24 cellular contexts compared by ENCODE assay signal in the genomic region with DNA sequence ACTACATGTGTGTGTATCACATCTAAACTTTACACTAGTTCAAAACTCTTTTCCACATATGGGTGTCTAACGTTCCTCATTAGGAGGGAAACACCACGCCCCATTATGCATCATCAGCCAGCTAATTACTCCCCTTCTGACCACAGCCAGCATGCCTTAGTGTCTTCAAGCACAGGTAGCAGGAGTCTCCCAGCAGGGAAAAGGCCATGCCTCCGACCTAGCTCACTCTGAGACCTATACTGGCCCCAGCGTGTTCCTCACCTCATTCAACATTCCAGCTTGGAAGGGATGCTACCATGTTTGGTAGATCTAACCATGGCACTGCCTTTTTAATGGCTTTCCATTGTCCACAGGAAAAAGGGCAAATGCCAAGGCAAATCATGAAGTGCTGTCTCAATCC.
"Had no signal": no experiment of that assay in that cellular context is flagged by ENCODE, and none has a peak within 500 bp of the region (broad histone marks: within the 10 kb centered on the region; RNA-seq: fewer than 3 reads in every experiment).

No MANE protein-coding gene starts in this region.

- H3K9me3 ChIP-seq: colonic mucosa, gastrocnemius medialis, left lung, prostate gland, right atrium auricular region, suprapubic skin, transverse colon, upper lobe of right lung, vagina had no signal

- H3K27ac ChIP-seq: colonic mucosa, gastrocnemius medialis, left lung, prostate gland, right atrium auricular region, suprapubic skin, transverse colon, upper lobe of right lung, vagina had no signal

- H3K27me3 Mint-ChIP-seq: dendritic cell treated with granulocyte-macrophage colony-stimulating factor and Interleukin-4, amounts not matched to agents 40 ng/mL and 50 ng/mL, for 4 days; stimulated activated naive CD8-positive, alpha-beta T cell treated with anti-CD3 and anti-CD28 coated beads, Interleukin-15, amount 100 ng/mL, for 72 hours had no signal

- H3K9me3 Mint-ChIP-seq: dendritic cell treated with granulocyte-macrophage colony-stimulating factor and Interleukin-4, amounts not matched to agents 40 ng/mL and 50 ng/mL, for 4 days; stimulated activated naive CD8-positive, alpha-beta T cell treated with anti-CD3 and anti-CD28 coated beads, Interleukin-15, amount 100 ng/mL, for 72 hours had no signal

- H3K4me3 Mint-ChIP-seq: dendritic cell treated with granulocyte-macrophage colony-stimulating factor and Interleukin-4, amounts not matched to agents 40 ng/mL and 50 ng/mL, for 4 days; naive thymus-derived CD8-positive, alpha-beta T cell; nephron progenitor cell; stimulated activated naive CD8-positive, alpha-beta T cell treated with anti-CD3 and anti-CD28 coated beads, Interleukin-15, amount 100 ng/mL, for 72 hours had no signal

- H3K4me1 Mint-ChIP-seq: nephron progenitor cell; stimulated activated naive CD8-positive, alpha-beta T cell treated with anti-CD3 and anti-CD28 coated beads, Interleukin-15, amount 100 ng/mL, for 72 hours had no signal

- H3K4me2 ChIP-seq: smooth muscle cell had no signal

- H3K36me3 ChIP-seq: colonic mucosa, gastrocnemius medialis, left lung, prostate gland, right atrium auricular region, suprapubic skin, transverse colon, upper lobe of right lung, vagina had no signal

- H3K27ac Mint-ChIP-seq: dendritic cell treated with granulocyte-macrophage colony-stimulating factor and Interleukin-4, amounts not matched to agents 40 ng/mL and 50 ng/mL, for 4 days; naive thymus-derived CD8-positive, alpha-beta T cell; nephron progenitor cell; stimulated activated naive CD8-positive, alpha-beta T cell treated with anti-CD3 and anti-CD28 coated beads, Interleukin-15, amount 100 ng/mL, for 72 hours had no signal

- H3K4me1 ChIP-seq: colonic mucosa, gastrocnemius medialis, left lung, prostate gland, right atrium auricular region, suprapubic skin, transverse colon, upper lobe of right lung, vagina had no signal

- H3K4me3 ChIP-seq: colonic mucosa, gastrocnemius medialis, left lung, prostate gland, right atrium auricular region, smooth muscle cell, suprapubic skin, transverse colon, upper lobe of right lung, vagina had no signal

- H3K36me3 Mint-ChIP-seq: naive thymus-derived CD8-positive, alpha-beta T cell had no signal

- DNase-seq: colonic mucosa; effector CD8-positive, alpha-beta T cell; erythroblast; gastrocnemius medialis; head of caudate nucleus; left cardiac atrium; left lung; naive thymus-derived CD8-positive, alpha-beta T cell; nephron progenitor cell; nucleus accumbens; stimulated activated CD4-positive, alpha-beta T cell treated with anti-CD3 and anti-CD28 coated beads, Interleukin-12 subunit alpha, Interleukin-12 subunit beta, amount 100 ng/mL, for 4 hours; stimulated activated CD4-positive, alpha-beta T cell treated with anti-CD3 and anti-CD28 coated beads, Interleukin-1b, Interleukin-23, amount 100 ng/mL, for 48 hours; stimulated activated CD4-positive, alpha-beta T cell treated with anti-CD3 and anti-CD28 coated beads, Interleukin-4, amount 100 ng/mL, for 1 hour; stimulated activated CD8-positive, alpha-beta memory T cell treated with anti-CD3 and anti-CD28 coated beads, Interleukin-4, amount 100 ng/mL, for 48 hours; stimulated activated naive CD4-positive, alpha-beta T cell; stimulated activated naive CD8-positive, alpha-beta T cell treated with anti-CD3 and anti-CD28 coated beads, Interleukin-15, amount 100 ng/mL, for 72 hours; transverse colon; upper lobe of right lung had no signal

- H3K27me3 ChIP-seq: colonic mucosa, gastrocnemius medialis, left lung, right atrium auricular region, suprapubic skin, transverse colon, upper lobe of right lung, vagina had no signal
